In genomic region chr21:38289697-38290096, GRCh38 we compare ENCODE assay signal across 12 cellular contexts. TPM values are rescaled to one million over a fixed set of nuclear protein-coding genes. Genes with fewer than 3 reads are reported as not detected.
DNase-seq lines count a peak whose midpoint lies in the region; ATAC-seq and TF ChIP-seq lines count a peak whose summit lies in the region.
"Had no signal": no experiment of that assay in that cellular context is flagged by ENCODE, and none has a peak within 500 bp of the region (broad histone marks: within the 10 kb centered on the region; RNA-seq: fewer than 3 reads in every experiment).

No MANE protein-coding gene starts in this region.

- no peaks in the 10 kb centered on the region for H3K79me1 ChIP-seq in mesendoderm (ENCODE audit: low read length)

- WGBS in mesendoderm (ENCODE audit: extremely low coverage, insufficient coverage, low lambda C conversion rate), result no CpG with 5 or more reads among the region's 9 CpGs

- no peak overlapping the region for H3K56ac ChIP-seq in mesendoderm (ENCODE audit: low read length)

- no peak for ATAC-seq in GM19324 (IDR thresholded peaks at IDR 0.05; ENCODE audit: low FRiP score, unreplicated experiment)

- no peak for TF ChIP-seq CTCF in BJ (IDR thresholded peaks at IDR 0.05; ENCODE audit: insufficient read depth, low read depth, low read length)

- POLR2A ChIA-PET in BJ (lab: Charles Lee), result no interaction called here

- no peak overlapping the region for H4K5ac ChIP-seq in mesendoderm (ENCODE audit: low read length)

- H3K9ac ChIP-seq in mesendoderm (ENCODE audit: low read length), result no peak overlapping the region

- no peaks in the 10 kb centered on the region for H3K4me1 ChIP-seq in mesendoderm (ENCODE audit: control insufficient read depth, low read depth, low read length)

- H3K4me3 ChIP-seq in BJ (ENCODE audit: low read depth, low read length) (no peak overlapping the region), mesendoderm (ENCODE audit: low read length) (no peak overlapping the region)

- DNase-seq in BJ (ENCODE audit: low read depth) (peak; percentile 95), MV-4-11 (lab: John Stamatoyannopoulos, UW) (peak; percentile 99), dermis blood vessel endothelial cell (peak; percentile 70), mesendoderm (peak; percentile 21), germinal center (ENCODE audit: low spot score) (no peak), foreskin melanocyte (no peak)
- no peak for DNase-seq in stimulated activated CD4-positive, alpha-beta T cell treated with anti-CD3 and anti-CD28 coated beads, Interleukin-12 subunit alpha, Interleukin-12 subunit beta, amount 100 ng/mL, for 4 hours
- DNase-seq: activated CD4-positive, alpha-beta T cell treated with anti-CD3 and anti-CD28 coated beads for 4 hours; cortex of kidney; DMS79; NCI-H1694 had no signal

- CTCF ChIA-PET in BJ (lab: Yijun Ruan, JAX), result interaction anchor here (1.2 kb wide), 1 partner anchor 12 kb away, joined by 4 read pairs; no protein-coding TSS in a partner anchor

- no peak overlapping the region for H2BK120ac ChIP-seq in mesendoderm (ENCODE audit: low read depth, low read length)

- H3K79me2 ChIP-seq in mesendoderm (ENCODE audit: control insufficient read depth, insufficient read depth, low read length), result no peaks in the 10 kb centered on the region

- no peak overlapping the region for H3K23ac ChIP-seq in mesendoderm (ENCODE audit: low read length)

- H3K18ac ChIP-seq in mesendoderm (ENCODE audit: low read length), result no peak overlapping the region

- H4K8ac ChIP-seq in mesendoderm (ENCODE audit: low read depth, low read length), result no peak overlapping the region

- no peak overlapping the region for H3K27ac ChIP-seq in mesendoderm (ENCODE audit: low read depth, low read length)

- no peak overlapping the region for H3K4me2 ChIP-seq in mesendoderm (ENCODE audit: low read length)

- H2AK5ac ChIP-seq in mesendoderm (ENCODE audit: low read length), result no peak overlapping the region

- H3K36me3 ChIP-seq in BJ (ENCODE audit: control insufficient read depth, insufficient read depth, low read length) (no peaks in the 10 kb centered on the region), mesendoderm (ENCODE audit: control insufficient read depth, insufficient read depth, low read length) (no peaks in the 10 kb centered on the region)

- H3K4ac ChIP-seq in mesendoderm (ENCODE audit: low read depth, low read length), result no peak overlapping the region

- H2BK15ac ChIP-seq in mesendoderm (replicated peaks; ENCODE audit: low read depth), result no peak overlapping the region

- H3K27me3 ChIP-seq in BJ (ENCODE audit: control insufficient read depth, insufficient read depth, low read length), result no peaks in the 10 kb centered on the region
- H3K27me3 ChIP-seq in mesendoderm (ENCODE audit: insufficient read depth, low read length, poor library complexity), result no peaks in the 10 kb centered on the region

- H2BK5ac ChIP-seq in mesendoderm (ENCODE audit: low read length), result no peak overlapping the region

RNA-seq across cellular contexts. Expression of gene KCNJ15, which starts 32.9 kb away (rescaled TPM):
- polyA plus RNA-seq in BJ (2011; rRNA removed), result 0.02 and 0.18 TPM in 2 replicates
- 0.81 TPM in 1 of 2 replicates, not detected in the other for polyA minus RNA-seq in BJ (2011; rRNA and poly(A)+ RNA removed)
- 1.4 and 2.7 TPM in 2 replicates for total RNA-seq in dermis blood vessel endothelial cell
- polyA plus RNA-seq in mesendoderm (2013, experiment 1 of 2), result 0.17 TPM
- 0.28 TPM for polyA plus RNA-seq in mesendoderm (2013, experiment 2 of 2)

Comparison
In these comparisons a context has a peak if more than half of its experiments do, and no peak if none do; other contexts are left out.
1. DNase-seq: peak in BJ (single experiment), MV-4-11 (single experiment), dermis blood vessel endothelial cell (single experiment) and mesendoderm (single experiment); none in stimulated activated CD4-positive, alpha-beta T cell treated with anti-CD3 and anti-CD28 coated beads, Interleukin-12 subunit alpha, Interleukin-12 subunit beta, amount 100 ng/mL, for 4 hours (single experiment), germinal center (single experiment) and foreskin melanocyte (single experiment).